20 cellular contexts compared by ENCODE assay signal in the genomic region with DNA sequence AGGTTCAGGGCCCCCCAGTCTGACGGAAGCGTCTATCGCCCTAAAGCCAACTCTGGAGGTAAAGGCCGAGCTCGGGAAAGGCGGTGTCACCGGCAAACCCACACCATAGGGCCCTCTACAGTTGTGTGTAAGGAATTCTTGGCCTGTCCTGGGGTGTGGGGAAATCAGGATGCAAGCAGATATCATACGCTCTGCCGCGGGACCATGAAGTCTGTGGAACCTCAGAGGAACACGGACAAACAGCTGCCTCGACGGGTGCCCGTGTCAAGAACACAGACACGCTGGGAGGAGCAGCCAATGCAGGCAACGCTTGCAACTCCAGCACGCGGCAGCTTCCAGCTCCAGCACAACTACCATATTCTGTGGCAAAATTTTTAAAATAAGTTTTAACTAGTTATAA.
"Had no signal": no experiment of that assay in that cellular context is flagged by ENCODE, and none has a peak within 500 bp of the region (broad histone marks: within the 10 kb centered on the region; RNA-seq: fewer than 3 reads in every experiment).

No MANE protein-coding gene starts in this region.

- H2AFZ ChIP-seq: neural progenitor cell had no signal

- H3K4me1 Mint-ChIP-seq: naive B cell had no signal

- H3K27ac ChIP-seq: coronary artery, heart left ventricle, neural progenitor cell, ovary, prostate gland, tibial artery, upper lobe of left lung, uterus had no signal

- H3K9me3 Mint-ChIP-seq: naive B cell had no signal

- H3K4me3 Mint-ChIP-seq: neural progenitor cell had no signal

- H3K4me2 ChIP-seq: neural progenitor cell had no signal

- H3K4me3 ChIP-seq: coronary artery, heart left ventricle, lung, neural progenitor cell, ovary, prostate gland, tibial artery, upper lobe of left lung, uterus had no signal

- H3K9ac ChIP-seq: neural progenitor cell had no signal

- H3K9me3 ChIP-seq: heart left ventricle, ovary, prostate gland, tibial artery, upper lobe of left lung, uterus had no signal

- H3K4me1 ChIP-seq: neural progenitor cell, upper lobe of left lung, uterus had no signal

- FAIRE-seq: small intestine had no signal

- ATAC-seq: heart left ventricle, left colon, left ventricle myocardium superior had no signal

- H3K36me3 ChIP-seq: heart left ventricle, neural progenitor cell, ovary, prostate gland, tibial artery, upper lobe of left lung, uterus had no signal

- H3K27me3 ChIP-seq: heart left ventricle, neural progenitor cell, ovary, tibial artery, upper lobe of left lung, uterus had no signal

- H3K36me3 Mint-ChIP-seq: naive B cell had no signal

- DNase-seq: effector CD8-positive, alpha-beta T cell; foreskin melanocyte; hippocampal formation; left colon; left ventricle myocardium superior; mesenchymal stem cell; naive B cell; nucleus accumbens; small intestine; stimulated activated CD4-positive, alpha-beta T cell treated with anti-CD3 and anti-CD28 coated beads, Interleukin-2, amount 100 ng/mL, for 48 hours; stimulated activated naive CD4-positive, alpha-beta T cell treated with Interleukin-2 at 50 U/mL for 16 hours had no signal
